Comparison of ENCODE assay signal across 21 cellular contexts in genomic region chr5:26889810-26890209, GRCh38.
DNase-seq lines count a peak whose midpoint lies in the region; ATAC-seq lines count a peak whose summit lies in the region.
"Had no signal": no experiment of that assay in that cellular context is flagged by ENCODE, and none has a peak within 500 bp of the region (broad histone marks: within the 10 kb centered on the region; RNA-seq: fewer than 3 reads in every experiment).

No MANE protein-coding gene starts in this region.

- peaks cover 3% of the 10 kb centered on the region for H3K9me3 Mint-ChIP-seq in activated naive CD4-positive, alpha-beta T cell treated with anti-CD3 and anti-CD28 coated beads, Interleukin-2, amount 10 ng/mL, durations not matched to agents 7 days and 5 days

- H3K36me3 Mint-ChIP-seq in activated naive CD4-positive, alpha-beta T cell treated with anti-CD3 and anti-CD28 coated beads, Interleukin-2, amount 10 ng/mL, durations not matched to agents 7 days and 5 days: no peaks in the 10 kb centered on the region
- H3K36me3 Mint-ChIP-seq: activated CD8-positive, alpha-beta memory T cell treated with anti-CD3 and anti-CD28 coated beads, Interleukin-2, amount 10 ng/mL, durations not matched to agents 7 days and 5 days; CD8-positive, alpha-beta T cell; natural killer cell had no signal

- no peaks in the 10 kb centered on the region for H3K27me3 Mint-ChIP-seq in activated naive CD4-positive, alpha-beta T cell treated with anti-CD3 and anti-CD28 coated beads, Interleukin-2, amount 10 ng/mL, durations not matched to agents 7 days and 5 days
- H3K27me3 Mint-ChIP-seq: activated CD8-positive, alpha-beta memory T cell treated with anti-CD3 and anti-CD28 coated beads, Interleukin-2, amount 10 ng/mL, durations not matched to agents 7 days and 5 days had no signal

- CTCF ChIA-PET in activated naive CD4-positive, alpha-beta T cell treated with anti-CD3 and anti-CD28 coated beads, Interleukin-2, amount 10 ng/mL, durations not matched to agents 7 days and 5 days (lab: Charles Lee): no interaction called here

- H3K4me3 Mint-ChIP-seq in activated naive CD4-positive, alpha-beta T cell treated with anti-CD3 and anti-CD28 coated beads, Interleukin-2, amount 10 ng/mL, durations not matched to agents 7 days and 5 days: no peak overlapping the region
- H3K4me3 Mint-ChIP-seq: activated CD8-positive, alpha-beta memory T cell treated with anti-CD3 and anti-CD28 coated beads, Interleukin-2, amount 10 ng/mL, durations not matched to agents 7 days and 5 days; CD8-positive, alpha-beta T cell; natural killer cell had no signal

- H3K4me1 Mint-ChIP-seq in activated naive CD4-positive, alpha-beta T cell treated with anti-CD3 and anti-CD28 coated beads, Interleukin-2, amount 10 ng/mL, durations not matched to agents 7 days and 5 days: no peaks in the 10 kb centered on the region
- H3K4me1 Mint-ChIP-seq: activated CD8-positive, alpha-beta memory T cell treated with anti-CD3 and anti-CD28 coated beads, Interleukin-2, amount 10 ng/mL, durations not matched to agents 7 days and 5 days; natural killer cell had no signal

- DNase-seq in DMS153 treated with DMSO at 0.1 percent for 48 hours (lab: John Stamatoyannopoulos, UW; ENCODE audit: unreplicated experiment): peak; percentile 71
- DNase-seq in MV-4-11 (lab: John Stamatoyannopoulos, UW): peak; percentile 2
- peak; percentile 85 for DNase-seq in NCI-H2107 treated with DMSO at 0.1 percent for 48 hours (lab: John Stamatoyannopoulos, UW; ENCODE audit: unreplicated experiment)
- peak; percentile 54 for DNase-seq in OCI-M1 (lab: John Stamatoyannopoulos, UW)
- DNase-seq in activated naive CD4-positive, alpha-beta T cell treated with anti-CD3 and anti-CD28 coated beads, Interleukin-2, amount 10 ng/mL, durations not matched to agents 7 days and 5 days: no peak
- no peak for DNase-seq in effector CD8-positive, alpha-beta T cell (lab: John Stamatoyannopoulos, UW)
- DNase-seq: activated CD4-positive, alpha-beta T cell treated with anti-CD3 and anti-CD28 coated beads for 1 hour; activated CD8-positive, alpha-beta memory T cell treated with anti-CD3 and anti-CD28 coated beads, Interleukin-2, amount 10 ng/mL, durations not matched to agents 7 days and 5 days; activated effector memory CD4-positive, alpha-beta T cell treated with anti-CD3 and anti-CD28 coated beads, Interleukin-2, amount 50 U/mL, for 16 hours; amniotic stem cell; CD8-positive, alpha-beta T cell; central memory CD4-positive, alpha-beta T cell; effector memory CD4-positive, alpha-beta T cell; GDM1; GM23248; heart left ventricle; natural killer cell; NCI-H187; T-helper 9 cell had no signal

- H3K27ac Mint-ChIP-seq in activated naive CD4-positive, alpha-beta T cell treated with anti-CD3 and anti-CD28 coated beads, Interleukin-2, amount 10 ng/mL, durations not matched to agents 7 days and 5 days: no peak overlapping the region
- H3K27ac Mint-ChIP-seq: activated CD8-positive, alpha-beta memory T cell treated with anti-CD3 and anti-CD28 coated beads, Interleukin-2, amount 10 ng/mL, durations not matched to agents 7 days and 5 days; CD8-positive, alpha-beta T cell; natural killer cell had no signal

- ATAC-seq in GM18502 (IDR thresholded peaks at IDR 0.05; ENCODE audit: poor library complexity, unreplicated experiment): no peak
- ATAC-seq in HG02852 (IDR thresholded peaks at IDR 0.05; ENCODE audit: unreplicated experiment): no peak
- ATAC-seq: activated CD8-positive, alpha-beta memory T cell treated with anti-CD3 and anti-CD28 coated beads, Interleukin-2, amount 10 ng/mL, durations not matched to agents 7 days and 5 days; CD8-positive, alpha-beta T cell; heart left ventricle; natural killer cell had no signal

Comparison
In these comparisons a context has a peak if more than half of its experiments do, and no peak if none do; other contexts are left out.
1. DNase-seq: peak in DMS153 treated with DMSO at 0.1 percent for 48 hours (single experiment), MV-4-11 (single experiment), NCI-H2107 treated with DMSO at 0.1 percent for 48 hours (single experiment) and OCI-M1 (single experiment); none in activated naive CD4-positive, alpha-beta T cell treated with anti-CD3 and anti-CD28 coated beads, Interleukin-2, amount 10 ng/mL, durations not matched to agents 7 days and 5 days (single experiment) and effector CD8-positive, alpha-beta T cell (single experiment).